11 cellular contexts compared by ENCODE assay signal in the genomic region with DNA sequence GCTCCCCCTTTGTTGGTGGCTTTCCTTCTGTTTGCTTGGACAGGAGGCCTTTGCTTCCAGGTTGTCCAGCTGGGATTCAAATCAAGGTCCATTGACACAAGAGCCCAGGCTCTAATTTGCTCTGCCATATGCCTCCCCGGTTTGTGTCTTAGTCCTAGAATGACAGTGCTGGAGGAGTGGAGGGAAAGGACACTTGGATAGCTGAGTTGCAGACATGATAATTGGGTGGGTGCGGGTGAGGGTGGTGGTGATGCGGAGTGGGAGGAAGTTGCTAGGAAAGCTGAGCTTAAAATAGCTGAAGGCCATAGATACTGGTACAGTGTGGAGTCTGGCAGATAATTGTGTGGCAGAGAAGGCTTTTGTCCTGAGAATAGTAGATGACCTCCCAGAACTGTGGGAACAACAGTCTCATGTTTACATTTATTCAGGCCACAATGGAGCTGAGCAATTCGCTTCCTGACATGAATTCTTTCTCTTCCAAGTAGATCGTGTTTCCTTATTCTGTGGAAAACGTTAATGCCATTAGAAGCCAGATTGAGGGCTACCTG. TPM values are rescaled to one million over a fixed set of nuclear protein-coding genes. Genes with fewer than 3 reads are reported as not detected.
A peak's percentile ranks its signal among the peaks of the same experiment; 100 is the strongest.
DNase-seq lines count a peak whose midpoint lies in the region; ATAC-seq and TF ChIP-seq lines count a peak whose summit lies in the region.
"Had no signal": no experiment of that assay in that cellular context is flagged by ENCODE, and none has a peak within 500 bp of the region (broad histone marks: within the 10 kb centered on the region; RNA-seq: fewer than 3 reads in every experiment).

No MANE protein-coding gene starts in this region.

- no TSS peak for BruUV-seq in Caco-2 (replicated peaks; lab: Mats Ljungman, UMichigan)

- peaks cover 27% of the 10 kb centered on the region for H3K9me3 ChIP-seq in HUES64 (ENCODE audit: insufficient read depth, low read depth, low read length)
- peaks cover 28% of the 10 kb centered on the region for H3K9me3 ChIP-seq in Caco-2

- POLR2A ChIA-PET in Caco-2 (lab: Charles Lee): no interaction called here

- H3K9me3 Mint-ChIP-seq in Caco-2 (ENCODE audit: unreplicated experiment): peaks cover 24% of the 10 kb centered on the region

- 0 out of 2 replicates have a peak overlapping the region, but pooled peaks have one; percentile 0 for H3K27ac ChIP-seq in HUES64 (ENCODE audit: low read depth, low read length)
- H3K27ac ChIP-seq: thoracic aorta had no signal

- H3K4me1 ChIP-seq in HUES64 (ENCODE audit: insufficient read depth, low read length) (peaks cover 40% of the 10 kb centered on the region), Caco-2 (peaks cover 22% of the 10 kb centered on the region)

- H3K27me3 Mint-ChIP-seq in Caco-2 (ENCODE audit: insufficient read depth, unreplicated experiment): no peaks in the 10 kb centered on the region

- H3K27me3 ChIP-seq in HUES64 (ENCODE audit: insufficient read depth, low read length) (no peaks in the 10 kb centered on the region), Caco-2 (replicated peaks; ENCODE audit: control insufficient read depth, insufficient read depth, low read length) (no peaks in the 10 kb centered on the region)

- DNase-seq in SHP77 (lab: John Stamatoyannopoulos, UW) (peak; percentile 40 to 67), globus pallidus (ENCODE audit: low spot score) (peak; percentile 75), pulmonary artery endothelial cell (ENCODE audit: low read depth, low spot score) (peak; percentile 72), COLO829 (ENCODE audit: low spot score) (no peak), Caco-2 (no peak), GM20000 (ENCODE audit: low spot score) (no peak)
- DNase-seq: activated naive CD4-positive, alpha-beta T cell treated with anti-CD3 and anti-CD28 coated beads for 36 hours; NCI-H1105 had no signal

- CTCF ChIA-PET in Caco-2 (lab: Charles Lee): no interaction called here

- peaks cover 58% of the 10 kb centered on the region for H3K36me3 Mint-ChIP-seq in Caco-2 (ENCODE audit: insufficient read depth, unreplicated experiment)

- no peak overlapping the region for H3K27ac Mint-ChIP-seq in Caco-2 (ENCODE audit: unreplicated experiment)
- H3K27ac Mint-ChIP-seq: activated naive CD4-positive, alpha-beta T cell treated with anti-CD3 and anti-CD28 coated beads for 36 hours had no signal

- H3K9ac ChIP-seq in HUES64 (ENCODE audit: low read depth, low read length): no peak overlapping the region

- H3K4me1 Mint-ChIP-seq in Caco-2 (ENCODE audit: low read depth, unreplicated experiment): peaks cover 40% of the 10 kb centered on the region

- no peak for TF ChIP-seq CTCF in Caco-2 (IDR thresholded peaks at IDR 0.05; ENCODE audit: insufficient read depth in 1 of 2, low read depth in 1 of 2, low read length in 1 of 2, severe bottlenecking in 1 of 2, unreplicated experiment in 1 of 2)
- TF ChIP-seq CTCF in GM20000 (IDR thresholded peaks at IDR 0.05; ENCODE audit: extremely low read depth, missing control alignments): no peak

- peaks cover 9% of the 10 kb centered on the region for H3K36me3 ChIP-seq in HUES64 (ENCODE audit: insufficient read depth, low read length)
- no peaks in the 10 kb centered on the region; the same call in 1 of the 2 replicates for H3K36me3 ChIP-seq in Caco-2 (ENCODE audit: control insufficient read depth, insufficient read depth, low read length)
- H3K36me3 ChIP-seq: thoracic aorta had no signal

- WGBS in HUES64: 47% methylated on average over 6 of the region's 6 CpGs

- no peak for ATAC-seq in esophagus mucosa

- intact Hi-C loops in Caco-2 (cut with micrococcal nuclease; ENCODE audit: unreplicated experiment): loop anchor here (5.0 kb wide), 2 partner anchors 43 to 67 kb away; no protein-coding TSS in a partner anchor

- no peak overlapping the region for H3K4me3 Mint-ChIP-seq in Caco-2 (ENCODE audit: unreplicated experiment)
- H3K4me3 Mint-ChIP-seq: activated naive CD4-positive, alpha-beta T cell treated with anti-CD3 and anti-CD28 coated beads for 36 hours had no signal

- H3K4me3 ChIP-seq in HUES64 (ENCODE audit: low read length) (no peak overlapping the region), Caco-2 (ENCODE audit: low read depth, low read length) (no peak overlapping the region)
- H3K4me3 ChIP-seq: thoracic aorta had no signal

RNA-seq across cellular contexts. Expression of gene SEC14L1, which starts 23.8 kb away (rescaled TPM):
- polyA plus RNA-seq in HUES64 (2013, experiment 1 of 2): 55.0 TPM
- 79.4 TPM for polyA plus RNA-seq in HUES64 (2013, experiment 2 of 2)
- 400 and 409 TPM in 2 replicates for total RNA-seq in pulmonary artery endothelial cell
- total RNA-seq in Caco-2 (2022): 92.0 and 96.1 TPM in 2 replicates
- total RNA-seq in esophagus mucosa: 25.9 TPM

Comparison
In these comparisons a context has a peak if more than half of its experiments do, and no peak if none do; other contexts are left out.
1. DNase-seq: peak in SHP77 (2 of 2), globus pallidus (single experiment) and pulmonary artery endothelial cell (single experiment); none in COLO829 (single experiment), Caco-2 (0 of 2) and GM20000 (single experiment).